1 cellular context compared by ENCODE assay signal in genomic region chr2:25257931-25258771, GRCh38.
TF ChIP-seq lines count a peak whose summit lies in the region.

No MANE protein-coding gene starts in this region.

TF ChIP-seq in GM23338, 12 proteins besides CTCF, POLR2A, EP300 and RAD21 (continued from another document):
- TF ChIP-seq NANOG (IDR thresholded peaks at IDR 0.05; ENCODE audit: borderline replicate concordance): no peak
- TF ChIP-seq ETS1 (IDR thresholded peaks at IDR 0.05): no peak
- no peak for TF ChIP-seq STAT1 (IDR thresholded peaks at IDR 0.05; ENCODE audit: unreplicated experiment)
- no peak for TF ChIP-seq JUNB (IDR thresholded peaks at IDR 0.05; ENCODE audit: unreplicated experiment)
- no peak for TF ChIP-seq REST (IDR thresholded peaks at IDR 0.05; ENCODE audit: unreplicated experiment)
TF ChIP-seq in GM23338: peak in this region for 0.
